In the genomic region with DNA sequence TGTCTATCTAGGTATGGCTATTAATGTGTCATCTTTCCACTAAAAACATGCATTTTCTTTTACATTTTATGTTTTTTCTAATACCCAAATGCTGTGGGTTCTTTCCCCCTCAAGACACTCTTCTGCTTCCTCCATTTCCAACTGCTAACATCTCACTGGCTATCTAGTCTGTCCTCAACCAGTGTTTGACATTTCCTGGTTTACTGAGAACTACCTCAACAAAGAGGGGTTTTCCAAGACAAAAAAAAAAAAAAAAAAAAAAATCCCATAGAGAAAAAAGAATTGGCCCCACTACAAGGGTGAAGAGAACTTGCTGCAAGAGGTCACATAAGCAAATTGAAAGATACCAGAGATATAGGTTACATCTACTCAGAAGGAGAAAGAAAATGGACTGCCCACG, we compare ENCODE assay signal across 18 cellular contexts.
DNase-seq lines count a peak whose midpoint lies in the region; ATAC-seq and TF ChIP-seq lines count a peak whose summit lies in the region.
"Had no signal": no experiment of that assay in that cellular context is flagged by ENCODE, and none has a peak within 500 bp of the region (broad histone marks: within the 10 kb centered on the region; RNA-seq: fewer than 3 reads in every experiment).

No MANE protein-coding gene starts in this region.

- H3K4me3 ChIP-seq in heart left ventricle (no peak overlapping the region), SJCRH30 (no peak overlapping the region), tibial artery (no peak overlapping the region), PC-3 (ENCODE audit: low read length) (no peak overlapping the region)
- H3K4me3 ChIP-seq: A549, GM23248 had no signal

- H3K9ac ChIP-seq in PC-3 (ENCODE audit: low read length): no peak overlapping the region
- H3K9ac ChIP-seq: GM23248 had no signal

- POLR2A ChIA-PET in PC-3 (lab: Charles Lee; ENCODE audit: unreplicated experiment): no interaction called here

- no peak for TF ChIP-seq POLR2A in heart left ventricle (IDR thresholded peaks at IDR 0.05)

- no peak for TF ChIP-seq CTCF in heart left ventricle (IDR thresholded peaks at IDR 0.05)
- no peak for TF ChIP-seq CTCF in tibial artery (IDR thresholded peaks at IDR 0.05)
- TF ChIP-seq CTCF in PC-3 (conservative IDR thresholded peaks at IDR 0.05; ENCODE audit: low read depth, low read length): no peak

- CTCF ChIA-PET in PC-3 (lab: Charles Lee): interaction anchor here (0.5 kb wide), 1 partner anchor 171 kb away, joined by 9 read pairs; no protein-coding TSS in a partner anchor

- H3K9me3 ChIP-seq in heart left ventricle: no peaks in the 10 kb centered on the region
- H3K9me3 ChIP-seq in SJCRH30 (replicated peaks): no peaks in the 10 kb centered on the region
- H3K9me3 ChIP-seq in tibial artery: no peaks in the 10 kb centered on the region
- H3K9me3 ChIP-seq in PC-3 (ENCODE audit: low read length): no peaks in the 10 kb centered on the region
- H3K9me3 ChIP-seq: A549 had no signal

- 56 to 60% (median 57%) methylated on average over 1 of the region's 1 CpG for WGBS in heart left ventricle, 4 donors

- DNase-seq in heart left ventricle: no peak
- DNase-seq in Right ventricle myocardium superior: no peak
- no peak for DNase-seq in SJCRH30
- DNase-seq in lung microvascular endothelial cell (ENCODE audit: low read depth in 2 of 2): peak; percentile 47 to 55
- DNase-seq in tibial artery: no peak
- DNase-seq in PC-3: no peak
- DNase-seq in NK-92 (lab: John Stamatoyannopoulos, UW; ENCODE audit: unreplicated experiment): no peak
- DNase-seq: activated CD4-positive, alpha-beta T cell treated with anti-CD3 and anti-CD28 coated beads for 48 hours; activated naive CD8-positive, alpha-beta T cell treated with anti-CD3 and anti-CD28 coated beads, Interleukin-2, amount 50 U/mL, for 24 hours; MM.1S; NCI-H146; NCI-H2171; NCI-H526; stimulated activated CD4-positive, alpha-beta T cell treated with anti-CD3 and anti-CD28 coated beads, Interleukin-4, amount 100 ng/mL, for 4 hours had no signal

- intact Hi-C loops in heart left ventricle (cut with DNase I) (loop anchor here (2.0 to 10.0 kb wide), 11 partner anchors 224 to 497 kb away; partner anchors contain the start of genes MEOX2 (in 5 of the 10) and AGMO (in 1 of the 10)), Right ventricle myocardium superior (cut with DNase I) (loop anchor here (10.0 kb wide), 1 partner anchor 227 kb away; no protein-coding TSS in a partner anchor), tibial artery (cut with DNase I; ENCODE audit: low total_unique reads) (no loop called here), PC-3 (cut with micrococcal nuclease) (loop anchor here (1.0 kb wide), 1 partner anchor 139 kb away; no protein-coding TSS in a partner anchor)

- no TSS peak for BruUV-seq in PC-3 (replicated peaks; lab: Mats Ljungman, UMichigan)

- peaks cover 3 to 60% (median 35%) of the 10 kb centered on the region in 12 donors for H3K4me1 ChIP-seq in heart left ventricle
- peaks cover 25% of the 10 kb centered on the region for H3K4me1 ChIP-seq in SJCRH30
- peaks cover 0 to 38% (median 12%) of the 10 kb centered on the region in 4 donors for H3K4me1 ChIP-seq in tibial artery
- H3K4me1 ChIP-seq in PC-3 (ENCODE audit: insufficient read depth, low read length): peaks cover 9% of the 10 kb centered on the region; the same call in 1 of the 2 replicates
- H3K4me1 ChIP-seq: A549 had no signal

- H3F3A ChIP-seq in PC-3 (ENCODE audit: low read length, unreplicated experiment): no peaks in the 10 kb centered on the region

- no peaks in the 10 kb centered on the region for H3K79me2 ChIP-seq in PC-3 (ENCODE audit: low read length)

- H4K20me1 ChIP-seq in PC-3 (ENCODE audit: low read length): no peaks in the 10 kb centered on the region

- no peak overlapping the region for H3K4me2 ChIP-seq in PC-3 (ENCODE audit: low read length)
- H3K4me2 ChIP-seq: A549 had no signal

- H3K36me3 ChIP-seq in heart left ventricle (no peaks in the 10 kb centered on the region), SJCRH30 (no peaks in the 10 kb centered on the region), tibial artery (no peaks in the 10 kb centered on the region), PC-3 (ENCODE audit: low read depth, low read length) (no peaks in the 10 kb centered on the region)

- peak in 1 of 4 donors; percentile 11 for ATAC-seq in heart left ventricle
- no peak for ATAC-seq in Right ventricle myocardium superior (ENCODE audit: poor library complexity)
- no peak for ATAC-seq in GM19035 (IDR thresholded peaks at IDR 0.05; ENCODE audit: unreplicated experiment)
- ATAC-seq in PC-3: no peak
- ATAC-seq: A549; activated naive CD8-positive, alpha-beta T cell treated with anti-CD3 and anti-CD28 coated beads, Interleukin-2, amount 50 U/mL, for 24 hours had no signal

- no peak overlapping the region for H2AFZ ChIP-seq in PC-3 (ENCODE audit: low read length)
- H2AFZ ChIP-seq: GM23248 had no signal

- H3K9me2 ChIP-seq in PC-3 (replicated peaks; ENCODE audit: low read length): no peaks in the 10 kb centered on the region

- H3K27me3 ChIP-seq in heart left ventricle: no peaks in the 10 kb centered on the region
- H3K27me3 ChIP-seq in SJCRH30: no peaks in the 10 kb centered on the region
- H3K27me3 ChIP-seq in tibial artery: no peaks in the 10 kb centered on the region
- 0 out of 2 replicates have a peak, but pooled peaks cover 10% of the 10 kb centered on the region for H3K27me3 ChIP-seq in PC-3 (ENCODE audit: low read length)

- H3K27ac ChIP-seq in heart left ventricle: peak overlapping the region; percentile 50 to 93 (median 78)
- peak overlapping the region; percentile 16; the same call in 1 of the 2 replicates for H3K27ac ChIP-seq in SJCRH30
- H3K27ac ChIP-seq in tibial artery: peak overlapping the region; percentile 3 to 23
- H3K27ac ChIP-seq in PC-3 (ENCODE audit: low read length): no peak overlapping the region
- H3K27ac ChIP-seq: A549, C4-2B, GM23248 had no signal

Comparison
In these comparisons a context has a peak if more than half of its experiments do, and no peak if none do; other contexts are left out.
1. DNase-seq: peak in lung microvascular endothelial cell (2 of 2); none in heart left ventricle (0 of 5), Right ventricle myocardium superior (single experiment), SJCRH30 (0 of 2), tibial artery (0 of 2), PC-3 (single experiment) and NK-92 (single experiment).